ENCODE assay signal across 25 cellular contexts in genomic region chr7:3371601-3372000, GRCh38.
DNase-seq lines count a peak whose midpoint lies in the region; ATAC-seq, FAIRE-seq and TF ChIP-seq lines count a peak whose summit lies in the region.
"Had no signal": no experiment of that assay in that cellular context is flagged by ENCODE, and none has a peak within 500 bp of the region (broad histone marks: within the 10 kb centered on the region; RNA-seq: fewer than 3 reads in every experiment).

No MANE protein-coding gene starts in this region.

- H3K4me3 Mint-ChIP-seq in GM23338: no peak overlapping the region
- H3K4me3 Mint-ChIP-seq: activated naive CD4-positive, alpha-beta T cell treated with anti-CD3 and anti-CD28 coated beads, Interleukin-2, amount 10 ng/mL, durations not matched to agents 7 days and 5 days; CD4-positive, CD25-positive, alpha-beta regulatory T cell; T-helper 1 cell treated with Interleukin-12 subunit alpha and Interleukin-12 subunit beta and Interleukin-4 antibody, amounts not matched to agents 30 μg/mL and 1 μg/mL, for 36 hours; type B pancreatic cell had no signal

- H3K36me3 ChIP-seq in A673 (ENCODE audit: insufficient read depth, low read length, poor library complexity, severe bottlenecking) (no peaks in the 10 kb centered on the region), GM23338 (ENCODE audit: insufficient read depth) (no peaks in the 10 kb centered on the region), PC-3 (ENCODE audit: low read depth, low read length) (no peaks in the 10 kb centered on the region), GM12878 (ENCODE audit: control insufficient read depth in 2 of 2, insufficient read depth in 2 of 2, low read length in 1 of 2) (no peaks in the 10 kb centered on the region)
- H3K36me3 ChIP-seq: lower lobe of right lung, sigmoid colon, SJCRH30 had no signal

- H3K9ac ChIP-seq in PC-3 (ENCODE audit: low read length) (no peak overlapping the region), GM12878 (ENCODE audit: control insufficient read depth, insufficient read depth, low read length) (no peak overlapping the region)

- TF ChIP-seq CTCF in A673 (conservative IDR thresholded peaks at IDR 0.05; ENCODE audit: low read depth, low read length) (no peak), GM23338 (conservative IDR thresholded peaks at IDR 0.05; ENCODE audit: low read depth in 2 of 2) (no peak), PC-3 (conservative IDR thresholded peaks at IDR 0.05; ENCODE audit: low read depth, low read length) (no peak), GM12878 (IDR thresholded peaks at IDR 0.05 in 2 of 3, conservative IDR thresholded peaks at IDR 0.05 in 1 of 3; ENCODE audit: control insufficient read depth in 2 of 3, extremely low read depth in 1 of 3, insufficient read depth in 1 of 3, low read depth in 3 of 3, low read length in 3 of 3) (no peak)

- H3K9me2 ChIP-seq in GM23338 (ENCODE audit: insufficient read depth): no peaks in the 10 kb centered on the region
- no peaks in the 10 kb centered on the region for H3K9me2 ChIP-seq in PC-3 (replicated peaks; ENCODE audit: low read length)

- H3K9me3 ChIP-seq in A673 (ENCODE audit: low read depth, low read length, poor library complexity, severe bottlenecking) (no peaks in the 10 kb centered on the region), PC-3 (ENCODE audit: low read length) (no peaks in the 10 kb centered on the region), GM12878 (replicated peaks; ENCODE audit: control insufficient read depth, insufficient read depth, low read length) (no peaks in the 10 kb centered on the region)
- H3K9me3 ChIP-seq: lower lobe of right lung, sigmoid colon, SJCRH30 had no signal

- H2AFZ ChIP-seq in GM23338 (no peak overlapping the region), PC-3 (ENCODE audit: low read length) (no peak overlapping the region), GM12878 (ENCODE audit: control insufficient read depth, low read depth, low read length) (no peak overlapping the region)

- H3K27me3 ChIP-seq in A673 (replicated peaks; ENCODE audit: insufficient read depth, low read depth, low read length, poor library complexity) (peaks cover 3% of the 10 kb centered on the region), GM23338 (ENCODE audit: insufficient read depth) (no peaks in the 10 kb centered on the region), PC-3 (ENCODE audit: low read length) (peaks cover 4% of the 10 kb centered on the region; the same call in 1 of the 2 replicates), GM12878 (replicated peaks in 1 of 2; ENCODE audit: control insufficient read depth in 2 of 2, insufficient read depth in 2 of 2, low read length in 1 of 2) (no peaks in the 10 kb centered on the region)
- H3K27me3 ChIP-seq: sigmoid colon, SJCRH30 had no signal

- CTCF ChIA-PET in A673 (lab: Charles Lee): interaction anchor here (0.6 kb wide), 1 partner anchor 374 kb away, joined by 6 read pairs; no protein-coding TSS in a partner anchor
- CTCF ChIA-PET in PC-3 (lab: Charles Lee): no interaction called here
- CTCF ChIA-PET in GM12878 (lab: Yijun Ruan, JAX): no interaction called here

- FAIRE-seq in GM12878 (lab: Jason Lieb, UNC): no peak
- FAIRE-seq: GM19239 had no signal

- H3K4me2 ChIP-seq in GM23338 (peak overlapping the region; percentile 44), PC-3 (ENCODE audit: low read length) (0 out of 2 replicates have a peak overlapping the region, but pooled peaks have one; percentile 16), GM12878 (ENCODE audit: control insufficient read depth, insufficient read depth) (no peak overlapping the region)

- ATAC-seq in GM23338 (no peak), PC-3 (peak; percentile 66; the same call in 1 of the 2 replicates), GM12878 (no peak), HG02623 (IDR thresholded peaks at IDR 0.05; ENCODE audit: unreplicated experiment) (no peak), HG02973 (IDR thresholded peaks at IDR 0.05; ENCODE audit: unreplicated experiment) (no peak)
- ATAC-seq: foreskin keratinocyte, lower lobe of right lung had no signal

- TF ChIP-seq POLR2A in GM12878 (IDR thresholded peaks at IDR 0.05; ENCODE audit: low read depth, low read length): no peak

- H3K4me3 ChIP-seq in A673 (ENCODE audit: low read depth, low read length, poor library complexity, severe bottlenecking): no peak overlapping the region
- H3K4me3 ChIP-seq in GM23338: no peak overlapping the region
- no peak overlapping the region for H3K4me3 ChIP-seq in PC-3 (ENCODE audit: low read length)
- no peak overlapping the region for H3K4me3 ChIP-seq in GM12878
- H3K4me3 ChIP-seq: lower lobe of right lung, sigmoid colon, SJCRH30 had no signal

- peaks cover 26% of the 10 kb centered on the region for H3K4me1 Mint-ChIP-seq in GM23338

- WGBS in GM12878 (ENCODE audit: insufficient coverage, insufficient replicate concordance, low lambda C conversion rate, missing lambda C conversion rate): 2% methylated on average over 4 of the region's 4 CpGs

- TF ChIP-seq EP300 in GM12878 (IDR thresholded peaks at IDR 0.05; ENCODE audit: borderline replicate concordance in 1 of 2, control insufficient read depth in 1 of 2, low read depth in 2 of 2, low read length in 2 of 2): no peak

- H3K27ac Mint-ChIP-seq in GM23338: peak overlapping the region; percentile 28; the same call in 1 of the 2 replicates
- H3K27ac Mint-ChIP-seq: activated naive CD4-positive, alpha-beta T cell treated with anti-CD3 and anti-CD28 coated beads, Interleukin-2, amount 10 ng/mL, durations not matched to agents 7 days and 5 days; CD4-positive, CD25-positive, alpha-beta regulatory T cell; T-helper 1 cell treated with Interleukin-12 subunit alpha and Interleukin-12 subunit beta and Interleukin-4 antibody, amounts not matched to agents 30 μg/mL and 1 μg/mL, for 36 hours; type B pancreatic cell had no signal

- no peaks in the 10 kb centered on the region for H4K20me1 ChIP-seq in GM23338 (replicated peaks; ENCODE audit: insufficient read depth)
- no peaks in the 10 kb centered on the region for H4K20me1 ChIP-seq in PC-3 (ENCODE audit: low read length)
- no peaks in the 10 kb centered on the region for H4K20me1 ChIP-seq in GM12878 (ENCODE audit: control insufficient read depth, insufficient read depth)

- no peak for TF ChIP-seq RAD21 in GM12878 (IDR thresholded peaks at IDR 0.05; ENCODE audit: insufficient read depth, low read depth, low read length)

- H3K36me3 Mint-ChIP-seq in GM23338 (ENCODE audit: low read depth): no peaks in the 10 kb centered on the region
- H3K36me3 Mint-ChIP-seq: activated naive CD4-positive, alpha-beta T cell treated with anti-CD3 and anti-CD28 coated beads, Interleukin-2, amount 10 ng/mL, durations not matched to agents 7 days and 5 days; CD4-positive, CD25-positive, alpha-beta regulatory T cell; type B pancreatic cell had no signal

- no peaks in the 10 kb centered on the region for H3F3A ChIP-seq in GM23338 (replicated peaks; ENCODE audit: low read depth)
- no peaks in the 10 kb centered on the region for H3F3A ChIP-seq in PC-3 (ENCODE audit: low read length, unreplicated experiment)

- DNase-seq in A673 (ENCODE audit: low spot score): peak; percentile 38
- DNase-seq in GM23338 (ENCODE audit: low spot score): no peak
- DNase-seq in PC-3: no peak
- DNase-seq in GM12878 (ENCODE audit: low read depth, low spot score): no peak
- no peak for DNase-seq in GF-D8 (lab: John Stamatoyannopoulos, UW)
- no peak for DNase-seq in activated T-cell treated with anti-CD3 and anti-CD28 coated beads for 4 hours
- DNase-seq: activated CD4-positive, alpha-beta T cell treated with anti-CD3 and anti-CD28 coated beads for 48 hours; activated naive CD4-positive, alpha-beta T cell treated with anti-CD3 and anti-CD28 coated beads, Interleukin-2, amount 10 ng/mL, durations not matched to agents 7 days and 5 days; CD4-positive, CD25-positive, alpha-beta regulatory T cell; central memory CD4-positive, alpha-beta T cell; foreskin keratinocyte; Kasumi-1; lower lobe of right lung; NCI-H1092 treated with DMSO at 0.1 percent for 48 hours; NCI-H526 treated with DMSO at 0.1 percent for 48 hours; OCI-M1; sigmoid colon; SJCRH30; stimulated activated CD8-positive, alpha-beta memory T cell treated with anti-CD3 and anti-CD28 coated beads, Interleukin-4, amount 100 ng/mL, for 48 hours had no signal

- no peaks in the 10 kb centered on the region for H3K79me2 ChIP-seq in GM23338 (replicated peaks; ENCODE audit: insufficient read depth)
- H3K79me2 ChIP-seq in PC-3 (ENCODE audit: low read length): no peaks in the 10 kb centered on the region
- no peaks in the 10 kb centered on the region for H3K79me2 ChIP-seq in GM12878 (ENCODE audit: control insufficient read depth, insufficient read depth, low read length)

- SMC1A ChIA-PET in GM12878 (lab: Charles Lee; ENCODE audit: uncharacterized antibody, unreplicated experiment): interaction anchor here (0.6 kb wide), 1 partner anchor 18 kb away, joined by 3 read pairs; no protein-coding TSS in a partner anchor

- no peaks in the 10 kb centered on the region for H3K9me3 Mint-ChIP-seq in GM23338
- H3K9me3 Mint-ChIP-seq: activated naive CD4-positive, alpha-beta T cell treated with anti-CD3 and anti-CD28 coated beads, Interleukin-2, amount 10 ng/mL, durations not matched to agents 7 days and 5 days; T-helper 1 cell treated with Interleukin-12 subunit alpha and Interleukin-12 subunit beta and Interleukin-4 antibody, amounts not matched to agents 30 μg/mL and 1 μg/mL, for 36 hours; type B pancreatic cell had no signal

- H3K4me1 ChIP-seq in A673 (ENCODE audit: insufficient read depth, low read length, poor library complexity, severe bottlenecking): peaks cover 19% of the 10 kb centered on the region
- H3K4me1 ChIP-seq in GM23338 (ENCODE audit: insufficient read depth): peaks cover 20% of the 10 kb centered on the region
- peaks cover 8% of the 10 kb centered on the region for H3K4me1 ChIP-seq in PC-3 (ENCODE audit: insufficient read depth, low read length)
- H3K4me1 ChIP-seq in GM12878 (ENCODE audit: control insufficient read depth, insufficient read depth, low read length): no peaks in the 10 kb centered on the region
- H3K4me1 ChIP-seq: foreskin keratinocyte, lower lobe of right lung had no signal

- BruUV-seq in A673 (replicated peaks; lab: Mats Ljungman, UMichigan): no TSS peak
- BruUV-seq in PC-3 (replicated peaks; lab: Mats Ljungman, UMichigan): no TSS peak
- no TSS peak for BruUV-seq in GM12878 (replicated peaks; lab: Mats Ljungman, UMichigan)

- POLR2A ChIA-PET in A673 (lab: Charles Lee; ENCODE audit: low non-redundant PET): no interaction called here
- POLR2A ChIA-PET in PC-3 (lab: Charles Lee; ENCODE audit: unreplicated experiment): no interaction called here
- POLR2A ChIA-PET in GM12878 (lab: Charles Lee): no interaction called here

- intact Hi-C loops in A673 (cut with micrococcal nuclease; ENCODE audit: unreplicated experiment) (no loop called here), PC-3 (cut with micrococcal nuclease) (no loop called here), GM12878 (cut with micrococcal nuclease; ENCODE audit: unreplicated experiment) (no loop called here)

- in situ Hi-C loops in GM12878 (cut with MboI): no loop called here

- no peak overlapping the region for H3K27ac ChIP-seq in A673 (ENCODE audit: low read depth, low read length, poor library complexity, severe bottlenecking)
- no peak overlapping the region for H3K27ac ChIP-seq in GM23338 (ENCODE audit: low read depth)
- no peak overlapping the region for H3K27ac ChIP-seq in PC-3 (ENCODE audit: low read length)
- no peak overlapping the region for H3K27ac ChIP-seq in GM12878 (ENCODE audit: control insufficient read depth, insufficient read depth)
- H3K27ac ChIP-seq: epithelial cell of prostate, foreskin keratinocyte, lower lobe of right lung, SJCRH30 had no signal

- RAD21 ChIA-PET in GM12878 (lab: Charles Lee; ENCODE audit: unreplicated experiment): no interaction called here

- peaks cover 8% of the 10 kb centered on the region for H3K27me3 Mint-ChIP-seq in GM23338 (ENCODE audit: insufficient read depth, low read depth, poor library complexity)
- H3K27me3 Mint-ChIP-seq: activated naive CD4-positive, alpha-beta T cell treated with anti-CD3 and anti-CD28 coated beads, Interleukin-2, amount 10 ng/mL, durations not matched to agents 7 days and 5 days had no signal
